19 cellular contexts compared by ENCODE assay signal in the genomic region with DNA sequence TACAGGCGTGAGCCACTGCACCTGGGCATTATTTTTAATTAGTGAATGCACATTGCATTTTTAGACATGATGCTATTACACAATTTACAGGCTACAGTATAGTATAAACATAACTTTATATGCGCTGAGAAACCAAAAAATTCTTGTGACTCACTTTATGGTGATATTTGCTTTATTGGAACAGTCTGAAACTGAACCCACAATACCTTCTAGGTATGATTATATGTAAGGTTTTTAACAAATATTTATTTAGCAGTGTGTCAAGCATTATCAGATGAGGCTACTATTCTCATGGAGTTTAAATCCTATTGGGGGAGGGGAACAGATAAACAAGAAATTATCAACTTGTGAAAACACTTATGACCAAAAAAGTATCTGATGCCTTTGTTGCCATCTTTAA.
A peak's percentile ranks its signal among the peaks of the same experiment; 100 is the strongest.
DNase-seq lines count a peak whose midpoint lies in the region; ATAC-seq and TF ChIP-seq lines count a peak whose summit lies in the region.
"Had no signal": no experiment of that assay in that cellular context is flagged by ENCODE, and none has a peak within 500 bp of the region (broad histone marks: within the 10 kb centered on the region; RNA-seq: fewer than 3 reads in every experiment).

No MANE protein-coding gene starts in this region.

- no peaks in the 10 kb centered on the region for H4K20me1 ChIP-seq in PC-3 (ENCODE audit: low read length)
- H4K20me1 ChIP-seq: BLaER1 had no signal

- H3F3A ChIP-seq in PC-3 (ENCODE audit: low read length, unreplicated experiment): no peaks in the 10 kb centered on the region

- H3K4ac ChIP-seq in mesenchymal stem cell (ENCODE audit: low read depth in 1 of 2, low read length in 2 of 2): no peak overlapping the region

- no peak overlapping the region for H4K91ac ChIP-seq in mesenchymal stem cell (ENCODE audit: low read length)

- no peak overlapping the region for H3K27ac Mint-ChIP-seq in activated T-helper 2 cell treated with anti-CD3 and anti-CD28 coated beads, Interferon-gamma antibody, Interleukin-2, Interleukin-4, amounts not matched to agents 10 μg/mL and 5 μg/mL and 100 μg/mL, durations not matched to agents 14 hours and 24 hours and 36 hours
- H3K27ac Mint-ChIP-seq: CD4-positive, alpha-beta T cell; CD8-positive, alpha-beta T cell had no signal

- TF ChIP-seq CTCF in PC-3 (conservative IDR thresholded peaks at IDR 0.05; ENCODE audit: low read depth, low read length) (no peak), VCaP (conservative IDR thresholded peaks at IDR 0.05) (no peak), fibroblast of villous mesenchyme (IDR thresholded peaks at IDR 0.05; ENCODE audit: insufficient read depth, low read depth, low read length) (no peak)

- no peaks in the 10 kb centered on the region for H3K79me2 ChIP-seq in PC-3 (ENCODE audit: low read length)

- H3K9me3 Mint-ChIP-seq in activated T-helper 2 cell treated with anti-CD3 and anti-CD28 coated beads, Interferon-gamma antibody, Interleukin-2, Interleukin-4, amounts not matched to agents 10 μg/mL and 5 μg/mL and 100 μg/mL, durations not matched to agents 14 hours and 24 hours and 36 hours: peaks cover 15% of the 10 kb centered on the region

- H3K4me1 Mint-ChIP-seq in activated T-helper 2 cell treated with anti-CD3 and anti-CD28 coated beads, Interferon-gamma antibody, Interleukin-2, Interleukin-4, amounts not matched to agents 10 μg/mL and 5 μg/mL and 100 μg/mL, durations not matched to agents 14 hours and 24 hours and 36 hours (ENCODE audit: low read depth): no peaks in the 10 kb centered on the region

- no peak overlapping the region for H2BK5ac ChIP-seq in mesenchymal stem cell (ENCODE audit: low read depth, low read length, poor library complexity, severe bottlenecking)

- H4K8ac ChIP-seq in mesenchymal stem cell (ENCODE audit: low read length): no peak overlapping the region

- CTCF ChIA-PET in PC-3 (lab: Charles Lee): no interaction called here

- H3K36me3 Mint-ChIP-seq in activated T-helper 2 cell treated with anti-CD3 and anti-CD28 coated beads, Interferon-gamma antibody, Interleukin-2, Interleukin-4, amounts not matched to agents 10 μg/mL and 5 μg/mL and 100 μg/mL, durations not matched to agents 14 hours and 24 hours and 36 hours (ENCODE audit: low read depth): no peaks in the 10 kb centered on the region
- H3K36me3 Mint-ChIP-seq: CD8-positive, alpha-beta T cell had no signal

- intact Hi-C loops in PC-3 (cut with micrococcal nuclease): loop anchor here (2.0 kb wide), 1 partner anchor 106 kb away; no protein-coding TSS in a partner anchor
- intact Hi-C loops in activated T-helper 2 cell treated with anti-CD3 and anti-CD28 coated beads, Interferon-gamma antibody, Interleukin-2, Interleukin-4, amounts not matched to agents 10 μg/mL and 5 μg/mL and 100 μg/mL, durations not matched to agents 14 hours and 24 hours and 36 hours (cut with micrococcal nuclease): no loop called here

- peak; percentile 81 for ATAC-seq in PC-3
- ATAC-seq in GM19351 (IDR thresholded peaks at IDR 0.05; ENCODE audit: unreplicated experiment): no peak
- ATAC-seq: CD8-positive, alpha-beta T cell had no signal

- H3K23ac ChIP-seq in mesenchymal stem cell (ENCODE audit: low read length in 2 of 2): no peak overlapping the region

- peak; percentile 9 for DNase-seq in LHCN-M2 (ENCODE audit: low read depth)
- peak; percentile 78 for DNase-seq in PC-3
- DNase-seq in fibroblast of villous mesenchyme (ENCODE audit: low read depth): peak; percentile 25
- DNase-seq in activated T-helper 2 cell treated with anti-CD3 and anti-CD28 coated beads, Interferon-gamma antibody, Interleukin-2, Interleukin-4, amounts not matched to agents 10 μg/mL and 5 μg/mL and 100 μg/mL, durations not matched to agents 14 hours and 24 hours and 36 hours (ENCODE audit: low spot score): no peak
- DNase-seq in mesenchymal stem cell: no peak
- DNase-seq in activated CD4-positive, CD25-positive, alpha-beta regulatory T cell (lab: John Stamatoyannopoulos, UW): no peak
- DNase-seq: 8988T; ACHN; BE2C; C1 segment of cervical spinal cord; Caco-2; Calu3; CD4-positive, alpha-beta T cell; CD8-positive, alpha-beta T cell; DMS79 treated with DMSO at 0.1 percent for 48 hours; GF-D8 had no signal

- H2BK12ac ChIP-seq in mesenchymal stem cell (ENCODE audit: low read length in 2 of 2): no peak overlapping the region

- no peak overlapping the region for H2AK5ac ChIP-seq in mesenchymal stem cell (ENCODE audit: low read length, severe bottlenecking)

- H3K36me3 ChIP-seq in PC-3 (ENCODE audit: low read depth, low read length) (no peaks in the 10 kb centered on the region), mesenchymal stem cell (ENCODE audit: control insufficient read depth in 1 of 2, insufficient read depth in 2 of 2, low read depth in 1 of 2, low read length in 2 of 2) (no peaks in the 10 kb centered on the region)
- H3K36me3 ChIP-seq: BE2C, BLaER1 had no signal

- H3K9me3 ChIP-seq in PC-3 (ENCODE audit: low read length) (no peaks in the 10 kb centered on the region), mesenchymal stem cell (ENCODE audit: control insufficient read depth, low read length) (no peaks in the 10 kb centered on the region)
- H3K9me3 ChIP-seq: BE2C had no signal

- H3K14ac ChIP-seq in mesenchymal stem cell (ENCODE audit: low read length in 2 of 2): no peak overlapping the region

- POLR2A ChIA-PET in PC-3 (lab: Charles Lee; ENCODE audit: unreplicated experiment): no interaction called here

- H2BK15ac ChIP-seq in mesenchymal stem cell (ENCODE audit: low read depth, poor library complexity, severe bottlenecking): no peak overlapping the region

- H3K4me3 ChIP-seq in PC-3 (ENCODE audit: low read length) (peak overlapping the region; percentile 45; the same call in 1 of the 2 replicates), fibroblast of villous mesenchyme (ENCODE audit: low read depth, low read length) (no peak overlapping the region), mesenchymal stem cell (ENCODE audit: insufficient read depth in 1 of 2, low read depth in 1 of 2, low read length in 2 of 2) (no peak overlapping the region)
- H3K4me3 ChIP-seq: BLaER1 had no signal

- BruUV-seq in PC-3 (replicated peaks; lab: Mats Ljungman, UMichigan): no TSS peak

- H3K79me1 ChIP-seq in mesenchymal stem cell (replicated peaks; ENCODE audit: low read length, poor library complexity, severe bottlenecking): peaks cover 14% of the 10 kb centered on the region

- no peak overlapping the region for H3K4me3 Mint-ChIP-seq in activated T-helper 2 cell treated with anti-CD3 and anti-CD28 coated beads, Interferon-gamma antibody, Interleukin-2, Interleukin-4, amounts not matched to agents 10 μg/mL and 5 μg/mL and 100 μg/mL, durations not matched to agents 14 hours and 24 hours and 36 hours (ENCODE audit: low read depth)
- H3K4me3 Mint-ChIP-seq: CD4-positive, alpha-beta T cell; CD8-positive, alpha-beta T cell had no signal

- H3K18ac ChIP-seq in mesenchymal stem cell (ENCODE audit: low read depth in 1 of 2, low read length in 2 of 2): no peak overlapping the region

- H3K27me3 ChIP-seq in PC-3 (ENCODE audit: low read length): no peaks in the 10 kb centered on the region
- no peaks in the 10 kb centered on the region for H3K27me3 ChIP-seq in mesenchymal stem cell (ENCODE audit: control insufficient read depth in 1 of 2, insufficient read depth in 1 of 2, low read length in 2 of 2)
- H3K27me3 ChIP-seq: BE2C, BLaER1 had no signal

- H3K4me2 ChIP-seq in PC-3 (ENCODE audit: low read length) (peak overlapping the region; percentile 80), mesenchymal stem cell (ENCODE audit: low read length, poor library complexity, severe bottlenecking) (no peak overlapping the region)
- H3K4me2 ChIP-seq: BLaER1 had no signal

- no CpG with 5 or more reads among the region's 2 CpGs for WGBS in mesenchymal stem cell

- H3K4me1 ChIP-seq in PC-3 (ENCODE audit: insufficient read depth, low read length) (peaks cover 12% of the 10 kb centered on the region), mesenchymal stem cell (ENCODE audit: control insufficient read depth, insufficient read depth, low read depth, low read length) (no peaks in the 10 kb centered on the region)
- H3K4me1 ChIP-seq: BE2C, BLaER1, Caco-2 had no signal

- H3K9ac ChIP-seq in PC-3 (ENCODE audit: low read length) (peak overlapping the region; percentile 69), mesenchymal stem cell (ENCODE audit: low read length) (no peak overlapping the region)
- H3K9ac ChIP-seq: BLaER1 had no signal

- H3K27ac ChIP-seq in PC-3 (ENCODE audit: low read length) (peak overlapping the region; percentile 94), VCaP (peak overlapping the region; percentile 21), mesenchymal stem cell (ENCODE audit: low read length, poor library complexity, severe bottlenecking) (no peak overlapping the region)
- H3K27ac ChIP-seq: BLaER1 had no signal

- no peaks in the 10 kb centered on the region for H3K27me3 Mint-ChIP-seq in activated T-helper 2 cell treated with anti-CD3 and anti-CD28 coated beads, Interferon-gamma antibody, Interleukin-2, Interleukin-4, amounts not matched to agents 10 μg/mL and 5 μg/mL and 100 μg/mL, durations not matched to agents 14 hours and 24 hours and 36 hours (ENCODE audit: low read depth)
- H3K27me3 Mint-ChIP-seq: CD4-positive, alpha-beta T cell had no signal

- H2AFZ ChIP-seq in PC-3 (ENCODE audit: low read length): no peak overlapping the region
- no peak overlapping the region for H2AFZ ChIP-seq in mesenchymal stem cell (ENCODE audit: low read depth, low read length)

- no peaks in the 10 kb centered on the region for H3K9me2 ChIP-seq in PC-3 (replicated peaks; ENCODE audit: low read length)

- H2BK120ac ChIP-seq in mesenchymal stem cell (ENCODE audit: low read depth, low read length): no peak overlapping the region

Comparison
In these comparisons a context has a peak if more than half of its experiments do, and no peak if none do; other contexts are left out.
1. DNase-seq: peak in LHCN-M2 (single experiment), PC-3 (single experiment) and fibroblast of villous mesenchyme (single experiment); none in activated T-helper 2 cell treated with anti-CD3 and anti-CD28 coated beads, Interferon-gamma antibody, Interleukin-2, Interleukin-4, amounts not matched to agents 10 μg/mL and 5 μg/mL and 100 μg/mL, durations not matched to agents 14 hours and 24 hours and 36 hours (single experiment), mesenchymal stem cell (single experiment) and activated CD4-positive, CD25-positive, alpha-beta regulatory T cell (0 of 4).